In genomic region chr1:234399515-234399914, GRCh38 we compare ENCODE assay signal across 7 cellular contexts. TPM values are rescaled to one million over a fixed set of nuclear protein-coding genes. Genes with fewer than 3 reads are reported as not detected.
DNase-seq lines count a peak whose midpoint lies in the region; ATAC-seq, FAIRE-seq and TF ChIP-seq lines count a peak whose summit lies in the region.
"Not testable (repeated sequence)": the region's sequence is repeated elsewhere in the genome, so short reads cannot be mapped to it uniquely, and the experiment has no call there.

No MANE protein-coding gene starts in this region.

- not testable (repeated sequence) for H3K27ac ChIP-seq in CD8-positive, alpha-beta memory T cell (ENCODE audit: low read depth, low read length)
- H3K27ac ChIP-seq in SK-N-SH (ENCODE audit: low read depth in 2 of 2, low read length in 1 of 2) (peak overlapping the region in 1 of 2 experiments; percentile 35; a peak in 2 of 4 replicates), GM12878 (ENCODE audit: control insufficient read depth, insufficient read depth) (peak overlapping the region; percentile 98)

- not testable (repeated sequence) for H3K36me3 ChIP-seq in CD8-positive, alpha-beta memory T cell (ENCODE audit: insufficient read depth, low read length); GM12878 (ENCODE audit: control insufficient read depth in 2 of 2, insufficient read depth in 2 of 2, low read length in 1 of 2)
- peaks cover 4 to 14% of the 10 kb centered on the region in 2 experiments for H3K36me3 ChIP-seq in SK-N-SH (replicated peaks in 1 of 2; ENCODE audit: control insufficient read depth in 1 of 2, insufficient read depth in 2 of 2, low read length in 1 of 2)

- not testable (repeated sequence) for FAIRE-seq in GM12878 (lab: Jason Lieb, UNC)

- CTCF ChIA-PET in CD8-positive, alpha-beta memory T cell (lab: Charles Lee); SK-N-SH (lab: Yijun Ruan, JAX): not testable (repeated sequence)
- CTCF ChIA-PET in activated CD4-positive, alpha-beta T cell treated with anti-CD3 and anti-CD28 coated beads, Interleukin-2, amount 10 ng/mL, durations not matched to agents 7 days and 5 days (lab: Charles Lee): interaction anchor here (0.6 kb wide), 1 partner anchor 10 kb away, joined by 3 read pairs; no protein-coding TSS in a partner anchor
- CTCF ChIA-PET in GM12878 (lab: Yijun Ruan, JAX): interaction anchor here (1.1 kb wide), 1 partner anchor 534 kb away, joined by 3 read pairs; no protein-coding TSS in a partner anchor

- RAD21 ChIA-PET in GM12878 (lab: Charles Lee; ENCODE audit: unreplicated experiment): interaction anchor here (2.0 to 2.6 kb wide), 2 partner anchors 14 to 25 kb away, joined by 6 to 14 read pairs; partner anchors contain the start of gene COA6

- not testable (repeated sequence) for H3F3A ChIP-seq in SK-N-SH (replicated peaks; ENCODE audit: insufficient read depth)

- not testable (repeated sequence) for TF ChIP-seq POLR2A in GM12878 (IDR thresholded peaks at IDR 0.05; ENCODE audit: low read depth, low read length)

- H3K4me3 Mint-ChIP-seq in CD8-positive, alpha-beta memory T cell: peak overlapping the region; percentile 66 to 85 (median 75)
- H3K4me3 Mint-ChIP-seq in activated CD4-positive, alpha-beta T cell treated with anti-CD3 and anti-CD28 coated beads, Interleukin-2, amount 10 ng/mL, durations not matched to agents 7 days and 5 days: peak overlapping the region; percentile 68
- H3K4me3 Mint-ChIP-seq in activated T-helper 1 cell treated with anti-CD3 and anti-CD28 coated beads, Interleukin-12 subunit alpha, Interleukin-12 subunit beta, Interleukin-2, Interleukin-4 antibody, amounts not matched to agents 30 ng/mL and 10 ng/mL and 1 ng/mL, durations not matched to agents 14 hours and 24 hours and 36 hours: peak overlapping the region; percentile 73
- peak overlapping the region in 6 of 8 donors; percentile 75 to 91 (median 83) for H3K4me3 Mint-ChIP-seq in naive B cell
- H3K4me3 Mint-ChIP-seq in stimulated activated effector memory CD8-positive, alpha-beta T cell treated with anti-CD3 and anti-CD28 coated beads, Interleukin-12 subunit alpha, Interleukin-12 subunit beta, amount 100 ng/mL, for 72 hours: peak overlapping the region; percentile 55

- H3K9me3 Mint-ChIP-seq in CD8-positive, alpha-beta memory T cell; activated CD4-positive, alpha-beta T cell treated with anti-CD3 and anti-CD28 coated beads, Interleukin-2, amount 10 ng/mL, durations not matched to agents 7 days and 5 days; activated T-helper 1 cell treated with anti-CD3 and anti-CD28 coated beads, Interleukin-12 subunit alpha, Interleukin-12 subunit beta, Interleukin-2, Interleukin-4 antibody, amounts not matched to agents 30 ng/mL and 10 ng/mL and 1 ng/mL, durations not matched to agents 14 hours and 24 hours and 36 hours; naive B cell; stimulated activated effector memory CD8-positive, alpha-beta T cell treated with anti-CD3 and anti-CD28 coated beads, Interleukin-12 subunit alpha, Interleukin-12 subunit beta, amount 100 ng/mL, for 72 hours: not testable (repeated sequence)

- peak overlapping the region; percentile 32 for H3K4me3 ChIP-seq in CD8-positive, alpha-beta memory T cell (ENCODE audit: low read length)
- H3K4me3 ChIP-seq in SK-N-SH (ENCODE audit: low read depth in 2 of 2, low read length in 1 of 2): not testable (repeated sequence)
- 0 out of 2 replicates have a peak overlapping the region, but pooled peaks have one; percentile 35 for H3K4me3 ChIP-seq in GM12878

- not testable (repeated sequence) for TF ChIP-seq CTCF in SK-N-SH (IDR thresholded peaks at IDR 0.05); GM12878 (IDR thresholded peaks at IDR 0.05 in 2 of 3, conservative IDR thresholded peaks at IDR 0.05 in 1 of 3; ENCODE audit: control insufficient read depth in 2 of 3, extremely low read depth in 1 of 3, insufficient read depth in 1 of 3, low read depth in 3 of 3, low read length in 3 of 3)

- H3K4me1 Mint-ChIP-seq in CD8-positive, alpha-beta memory T cell: peaks cover 43 to 52% (median 43%) of the 10 kb centered on the region in 3 donors
- H3K4me1 Mint-ChIP-seq in activated CD4-positive, alpha-beta T cell treated with anti-CD3 and anti-CD28 coated beads, Interleukin-2, amount 10 ng/mL, durations not matched to agents 7 days and 5 days: peaks cover 50% of the 10 kb centered on the region
- peaks cover 52% of the 10 kb centered on the region for H3K4me1 Mint-ChIP-seq in activated T-helper 1 cell treated with anti-CD3 and anti-CD28 coated beads, Interleukin-12 subunit alpha, Interleukin-12 subunit beta, Interleukin-2, Interleukin-4 antibody, amounts not matched to agents 30 ng/mL and 10 ng/mL and 1 ng/mL, durations not matched to agents 14 hours and 24 hours and 36 hours (ENCODE audit: low read depth)
- H3K4me1 Mint-ChIP-seq in naive B cell: peaks cover 22 to 37% (median 34%) of the 10 kb centered on the region in 3 donors
- H3K4me1 Mint-ChIP-seq in stimulated activated effector memory CD8-positive, alpha-beta T cell treated with anti-CD3 and anti-CD28 coated beads, Interleukin-12 subunit alpha, Interleukin-12 subunit beta, amount 100 ng/mL, for 72 hours: peaks cover 47% of the 10 kb centered on the region

- peak overlapping the region in 7 of 8 donors; percentile 50 to 90 (median 79) for H3K27ac Mint-ChIP-seq in CD8-positive, alpha-beta memory T cell
- peak overlapping the region; percentile 89 for H3K27ac Mint-ChIP-seq in activated CD4-positive, alpha-beta T cell treated with anti-CD3 and anti-CD28 coated beads, Interleukin-2, amount 10 ng/mL, durations not matched to agents 7 days and 5 days
- H3K27ac Mint-ChIP-seq in activated T-helper 1 cell treated with anti-CD3 and anti-CD28 coated beads, Interleukin-12 subunit alpha, Interleukin-12 subunit beta, Interleukin-2, Interleukin-4 antibody, amounts not matched to agents 30 ng/mL and 10 ng/mL and 1 ng/mL, durations not matched to agents 14 hours and 24 hours and 36 hours: peak overlapping the region; percentile 80
- peak overlapping the region in 2 of 6 donors; percentile 74 to 91 for H3K27ac Mint-ChIP-seq in naive B cell
- H3K27ac Mint-ChIP-seq in stimulated activated effector memory CD8-positive, alpha-beta T cell treated with anti-CD3 and anti-CD28 coated beads, Interleukin-12 subunit alpha, Interleukin-12 subunit beta, amount 100 ng/mL, for 72 hours: peak overlapping the region; percentile 84

- TF ChIP-seq RAD21 in SK-N-SH (IDR thresholded peaks at IDR 0.05; ENCODE audit: low read length); GM12878 (IDR thresholded peaks at IDR 0.05; ENCODE audit: insufficient read depth, low read depth, low read length): not testable (repeated sequence)

- H3K9ac ChIP-seq in SK-N-SH: not testable (repeated sequence)
- peak overlapping the region; percentile 70; the same call in 1 of the 2 replicates for H3K9ac ChIP-seq in GM12878 (ENCODE audit: control insufficient read depth, insufficient read depth, low read length)

- H3K4me2 ChIP-seq in SK-N-SH: 0 out of 2 replicates have a peak overlapping the region, but pooled peaks have one; percentile 54
- H3K4me2 ChIP-seq in GM12878 (ENCODE audit: control insufficient read depth, insufficient read depth): peak overlapping the region; percentile 90; the same call in 1 of the 2 replicates

- BruUV-seq in GM12878 (replicated peaks; lab: Mats Ljungman, UMichigan): not testable (repeated sequence)

- H3K4me1 ChIP-seq in CD8-positive, alpha-beta memory T cell (ENCODE audit: insufficient read depth, low read length): peaks cover 30% of the 10 kb centered on the region
- H3K4me1 ChIP-seq in SK-N-SH (ENCODE audit: control insufficient read depth in 1 of 2, insufficient read depth in 2 of 2, low read depth in 1 of 2, low read length in 1 of 2): not testable (repeated sequence)
- peaks cover 20% of the 10 kb centered on the region for H3K4me1 ChIP-seq in GM12878 (ENCODE audit: control insufficient read depth, insufficient read depth, low read length)

- H3K27me3 ChIP-seq in CD8-positive, alpha-beta memory T cell (ENCODE audit: insufficient read depth, low read length, poor library complexity, severe bottlenecking); SK-N-SH (ENCODE audit: insufficient read depth); GM12878 (replicated peaks in 1 of 2; ENCODE audit: control insufficient read depth in 2 of 2, insufficient read depth in 2 of 2, low read length in 1 of 2): not testable (repeated sequence)

- SMC1A ChIA-PET in GM12878 (lab: Charles Lee; ENCODE audit: uncharacterized antibody, unreplicated experiment): interaction anchor here (1.0 to 2.4 kb wide), 4 partner anchors 12 to 79 kb away, joined by 3 to 24 read pairs (median 4); partner anchors contain the start of genes COA6 and TARBP1

- intact Hi-C loops in activated T-helper 1 cell treated with anti-CD3 and anti-CD28 coated beads, Interleukin-12 subunit alpha, Interleukin-12 subunit beta, Interleukin-2, Interleukin-4 antibody, amounts not matched to agents 30 ng/mL and 10 ng/mL and 1 ng/mL, durations not matched to agents 14 hours and 24 hours and 36 hours (cut with micrococcal nuclease): not testable (repeated sequence)
- intact Hi-C loops in GM12878 (cut with micrococcal nuclease; ENCODE audit: unreplicated experiment): loop anchor here (2.0 kb wide), 1 partner anchor 27 kb away; the partner anchor contains the start of gene COA6

- 93% methylated on average over 6 of the region's 6 CpGs for WGBS in SK-N-SH (ENCODE audit: low lambda C conversion rate)
- WGBS in GM12878 (ENCODE audit: insufficient coverage, insufficient replicate concordance, low lambda C conversion rate, missing lambda C conversion rate): 35% methylated on average over 5 of the region's 6 CpGs

- in situ Hi-C loops in GM12878 (cut with MboI): not testable (repeated sequence)

- DNase-seq in CD8-positive, alpha-beta memory T cell; SK-N-SH; activated CD4-positive, alpha-beta T cell treated with anti-CD3 and anti-CD28 coated beads, Interleukin-2, amount 10 ng/mL, durations not matched to agents 7 days and 5 days; activated T-helper 1 cell treated with anti-CD3 and anti-CD28 coated beads, Interleukin-12 subunit alpha, Interleukin-12 subunit beta, Interleukin-2, Interleukin-4 antibody, amounts not matched to agents 30 ng/mL and 10 ng/mL and 1 ng/mL, durations not matched to agents 14 hours and 24 hours and 36 hours (ENCODE audit: low spot score); GM12878 (ENCODE audit: low read depth, low spot score); naive B cell; stimulated activated effector memory CD8-positive, alpha-beta T cell treated with anti-CD3 and anti-CD28 coated beads, Interleukin-12 subunit alpha, Interleukin-12 subunit beta, amount 100 ng/mL, for 72 hours (ENCODE audit: low spot score in 2 of 2): not testable (repeated sequence)

- H3K9me2 ChIP-seq in SK-N-SH: not testable (repeated sequence)

- not testable (repeated sequence) for TF ChIP-seq EP300 in SK-N-SH (IDR thresholded peaks at IDR 0.05; ENCODE audit: borderline replicate concordance in 1 of 2, low read depth in 1 of 2, low read length in 1 of 2); GM12878 (IDR thresholded peaks at IDR 0.05; ENCODE audit: borderline replicate concordance in 1 of 2, control insufficient read depth in 1 of 2, low read depth in 2 of 2, low read length in 2 of 2)

- H4K20me1 ChIP-seq in SK-N-SH (ENCODE audit: insufficient read depth); GM12878 (ENCODE audit: control insufficient read depth, insufficient read depth): not testable (repeated sequence)

- not testable (repeated sequence) for H3K79me2 ChIP-seq in SK-N-SH (ENCODE audit: insufficient read depth); GM12878 (ENCODE audit: control insufficient read depth, insufficient read depth, low read length)

- peaks cover 8 to 18% (median 8%) of the 10 kb centered on the region in 3 donors for H3K36me3 Mint-ChIP-seq in CD8-positive, alpha-beta memory T cell
- peaks cover 35% of the 10 kb centered on the region for H3K36me3 Mint-ChIP-seq in activated CD4-positive, alpha-beta T cell treated with anti-CD3 and anti-CD28 coated beads, Interleukin-2, amount 10 ng/mL, durations not matched to agents 7 days and 5 days (ENCODE audit: low read depth)
- peaks cover 37% of the 10 kb centered on the region for H3K36me3 Mint-ChIP-seq in activated T-helper 1 cell treated with anti-CD3 and anti-CD28 coated beads, Interleukin-12 subunit alpha, Interleukin-12 subunit beta, Interleukin-2, Interleukin-4 antibody, amounts not matched to agents 30 ng/mL and 10 ng/mL and 1 ng/mL, durations not matched to agents 14 hours and 24 hours and 36 hours (ENCODE audit: low read depth)
- peaks cover 6 to 11% of the 10 kb centered on the region in 2 donors for H3K36me3 Mint-ChIP-seq in naive B cell
- H3K36me3 Mint-ChIP-seq in stimulated activated effector memory CD8-positive, alpha-beta T cell treated with anti-CD3 and anti-CD28 coated beads, Interleukin-12 subunit alpha, Interleukin-12 subunit beta, amount 100 ng/mL, for 72 hours: peaks cover 13% of the 10 kb centered on the region

- POLR2A ChIA-PET in CD8-positive, alpha-beta memory T cell (lab: Charles Lee): interaction anchor here (2.0 kb wide), 1 partner anchor 26 kb away, joined by 7 read pairs; the partner anchor contains the start of gene COA6
- POLR2A ChIA-PET in SK-N-SH (lab: Yijun Ruan, JAX); activated CD4-positive, alpha-beta T cell treated with anti-CD3 and anti-CD28 coated beads, Interleukin-2, amount 10 ng/mL, durations not matched to agents 7 days and 5 days (lab: Charles Lee): not testable (repeated sequence)
- POLR2A ChIA-PET in GM12878 (lab: Charles Lee): interaction anchor here (0.6 kb wide), 2 partner anchors 757 to 856 kb away, joined by 3 read pairs; no protein-coding TSS in a partner anchor

- H3K27me3 Mint-ChIP-seq in CD8-positive, alpha-beta memory T cell; activated CD4-positive, alpha-beta T cell treated with anti-CD3 and anti-CD28 coated beads, Interleukin-2, amount 10 ng/mL, durations not matched to agents 7 days and 5 days; activated T-helper 1 cell treated with anti-CD3 and anti-CD28 coated beads, Interleukin-12 subunit alpha, Interleukin-12 subunit beta, Interleukin-2, Interleukin-4 antibody, amounts not matched to agents 30 ng/mL and 10 ng/mL and 1 ng/mL, durations not matched to agents 14 hours and 24 hours and 36 hours (ENCODE audit: insufficient read depth); naive B cell: not testable (repeated sequence)

- not testable (repeated sequence) for H3K9me3 ChIP-seq in CD8-positive, alpha-beta memory T cell (ENCODE audit: low read length); SK-N-SH; GM12878 (replicated peaks; ENCODE audit: control insufficient read depth, insufficient read depth, low read length)

- not testable (repeated sequence) for H2AFZ ChIP-seq in SK-N-SH (ENCODE audit: low read depth)
- H2AFZ ChIP-seq in GM12878 (ENCODE audit: control insufficient read depth, low read depth, low read length): peak overlapping the region; percentile 81; the same call in 1 of the 2 replicates

- ATAC-seq in GM12878; naive B cell (ENCODE audit: low read depth in 2 of 2); stimulated activated effector memory CD8-positive, alpha-beta T cell treated with anti-CD3 and anti-CD28 coated beads, Interleukin-12 subunit alpha, Interleukin-12 subunit beta, amount 100 ng/mL, for 72 hours: not testable (repeated sequence)

RNA-seq across cellular contexts. Expression of gene COA6, which starts 26.3 kb away (rescaled TPM):
- 10 to 100 TPM; 49.1 to 51.9 TPM for total RNA-seq in CD8-positive, alpha-beta memory T cell
- polyA plus RNA-seq in CD8-positive, alpha-beta memory T cell: 40.1 TPM
- polyA plus RNA-seq in SK-N-SH (2012; rRNA removed) (34.2 and 42.2 TPM in 2 replicates), GM12878 (2011; rRNA removed) (54.1 and 98.8 TPM in 2 replicates), GM12878 (2014; fragmentation: Illumina TruSeq; extraction: Trizol) (47.7 and 49.9 TPM in 2 replicates), GM12878 (2014; fragmentation: Nextera tagmentation; extraction: Ambion mirVana) (100 to 1,000 TPM; 117 to 145 TPM), GM12878 (2014; rRNA removed) (71.7 and 79.7 TPM in 2 replicates), GM12878 (2016; fragmentation: Nextera tagmentation; extraction: Ambion mirVana) (100 to 1,000 TPM; 173 to 178 TPM), naive B cell (ENCODE audit: low read depth in 6 of 6) (10 to 100 TPM; 25.2 to 32.8 (median 28.9) TPM)
- 42.1 and 52.1 TPM in 2 replicates for polyA plus RNA-seq in SK-N-SH (2012; cell fraction: cytosol; rRNA removed)
- 15.1 and 20.6 TPM in 2 replicates for polyA plus RNA-seq in SK-N-SH (2012; cell fraction: nucleus; rRNA removed)
- 10 to 100 TPM; 46.2 to 46.5 TPM for total RNA-seq in activated CD4-positive, alpha-beta T cell treated with anti-CD3 and anti-CD28 coated beads, Interleukin-2, amount 10 ng/mL, durations not matched to agents 7 days and 5 days
- total RNA-seq in activated T-helper 1 cell treated with anti-CD3 and anti-CD28 coated beads, Interleukin-12 subunit alpha, Interleukin-12 subunit beta, Interleukin-2, Interleukin-4 antibody, amounts not matched to agents 30 ng/mL and 10 ng/mL and 1 ng/mL, durations not matched to agents 14 hours and 24 hours and 36 hours: 57.2 and 66.9 TPM in 2 replicates
- total RNA-seq in GM12878 (2013; cell fraction: nucleolus; rRNA removed): 10.9 and 11.8 TPM in 2 replicates
- total RNA-seq in GM12878 (2014; rRNA removed) (53.7 and 56.0 TPM in 2 replicates), GM12878 (2014; rRNA removed; fragmentation: Illumina TruSeq; extraction: Trizol) (66.8 and 71.2 TPM in 2 replicates), GM12878 (2021) (53.3 and 57.4 TPM in 2 replicates)
- 42.5 TPM for polyA plus RNA-seq in GM12878 (2011; ENCODE audit: low read depth)
- polyA plus RNA-seq in GM12878 (2011; cell fraction: cytosol; rRNA removed): 33.1 and 42.0 TPM in 2 replicates
- polyA plus RNA-seq in GM12878 (2011; cell fraction: nucleus; rRNA removed): 19.5 and 22.6 TPM in 2 replicates
- polyA plus RNA-seq in GM12878 (2012): 61.8 and 73.7 TPM in 2 replicates
- polyA minus RNA-seq in GM12878 (2011; rRNA and poly(A)+ RNA removed): 6.0 and 8.9 TPM in 2 replicates
- 9.0 and 9.4 TPM in 2 replicates for polyA minus RNA-seq in GM12878 (2011; cell fraction: cytosol; rRNA and poly(A)+ RNA removed)
- 11.4 and 15.4 TPM in 2 replicates for polyA minus RNA-seq in GM12878 (2011; cell fraction: nucleus; rRNA and poly(A)+ RNA removed)
